ENCODE assay signal across 17 cellular contexts in the genomic region with DNA sequence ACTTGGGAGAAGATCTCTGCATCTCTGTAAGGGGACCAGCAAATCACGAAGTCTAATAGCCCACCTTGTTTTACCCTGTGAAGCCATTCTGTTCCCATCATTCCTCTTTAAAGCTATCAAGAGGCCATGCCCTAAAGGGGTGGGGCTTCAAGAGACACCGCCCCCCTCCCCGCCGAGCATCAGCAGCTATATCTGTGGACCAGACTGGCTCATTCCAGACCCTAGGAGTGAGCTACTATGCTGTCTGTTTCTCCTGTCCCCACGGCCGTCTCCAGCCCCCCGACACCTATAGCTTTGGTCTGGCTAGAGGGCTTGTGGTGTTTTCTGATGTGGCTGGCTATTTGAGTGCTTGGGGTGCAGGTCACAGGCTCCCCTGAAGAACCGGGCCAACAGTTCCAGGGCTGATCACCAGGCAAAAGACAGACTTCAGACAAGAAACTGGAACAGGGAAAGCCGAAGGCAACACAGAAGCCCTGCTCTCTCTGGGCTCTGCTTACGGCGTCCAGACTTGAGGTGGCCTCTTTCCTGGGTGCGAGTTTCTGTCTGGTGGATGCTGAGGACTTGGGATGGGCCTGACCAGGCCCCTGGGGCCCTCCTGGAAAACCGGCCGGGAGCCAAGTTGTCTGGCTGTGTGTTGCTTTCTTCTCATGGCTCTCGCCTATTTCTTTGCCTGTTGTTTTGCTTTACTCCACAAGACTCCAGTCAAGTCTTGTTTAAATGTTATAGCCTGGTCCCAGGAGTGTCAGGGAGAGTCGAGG.
A peak's percentile ranks its signal among the peaks of the same experiment; 100 is the strongest.
DNase-seq lines count a peak whose midpoint lies in the region; ATAC-seq, FAIRE-seq and TF ChIP-seq lines count a peak whose summit lies in the region.
"Had no signal": no experiment of that assay in that cellular context is flagged by ENCODE, and none has a peak within 500 bp of the region (broad histone marks: within the 10 kb centered on the region; RNA-seq: fewer than 3 reads in every experiment).

No MANE protein-coding gene starts in this region.

- DNase-seq in K562 (ENCODE audit: extremely low read depth in 1 of 4, low spot score in 3 of 4): peak; percentile 17 to 31 (median 24)
- no peak for DNase-seq in neural progenitor cell (ENCODE audit: low spot score)
- peak; percentile 56 for DNase-seq in sciatic nerve (ENCODE audit: low spot score)
- no peak for DNase-seq in tibial nerve (ENCODE audit: low spot score in 2 of 2)
- no peak for DNase-seq in GM10266 (ENCODE audit: extremely low spot score)
- DNase-seq in prostate gland (ENCODE audit: low spot score): no peak
- DNase-seq in activated CD4-positive, CD25-positive, alpha-beta regulatory T cell treated with anti-CD3 and anti-CD28 coated beads, Interleukin-2, amount 50 U/mL, for 72 hours: no peak
- DNase-seq: C1 segment of cervical spinal cord; CD4-positive, alpha-beta T cell; DMS79; EL; HFFc6 had no signal

- H3K27me3 Mint-ChIP-seq in neural progenitor cell (ENCODE audit: insufficient read depth, low read depth): no peaks in the 10 kb centered on the region

- POLR2A ChIA-PET in K562 (lab: Yijun Ruan, JAX): interaction anchor here (0.6 to 1.8 kb wide), 3 partner anchors 10 to 24 kb away, joined by 3 to 4 read pairs (median 4); no protein-coding TSS in a partner anchor

- H3K79me2 ChIP-seq in K562 (ENCODE audit: control insufficient read depth, insufficient read depth, low read length) (no peaks in the 10 kb centered on the region), neural progenitor cell (ENCODE audit: low read depth) (no peaks in the 10 kb centered on the region)

- peaks cover 11% of the 10 kb centered on the region for H3K4me1 Mint-ChIP-seq in neural progenitor cell

- H3K36me3 ChIP-seq in K562 (ENCODE audit: control insufficient read depth, insufficient read depth, low read length) (no peaks in the 10 kb centered on the region), neural progenitor cell (no peaks in the 10 kb centered on the region), tibial nerve (no peaks in the 10 kb centered on the region), prostate gland (no peaks in the 10 kb centered on the region)
- H3K36me3 ChIP-seq: HAP-1 had no signal

- no peak overlapping the region for H3K4me3 ChIP-seq in K562
- no peak overlapping the region for H3K4me3 ChIP-seq in neural progenitor cell
- H3K4me3 ChIP-seq in tibial nerve: no peak overlapping the region
- H3K4me3 ChIP-seq in prostate gland: no peak overlapping the region
- H3K4me3 ChIP-seq: GM23338, HAP-1 had no signal

- TF ChIP-seq POLR2A in K562 (conservative IDR thresholded peaks at IDR 0.05) (no peak), tibial nerve (IDR thresholded peaks at IDR 0.05) (no peak), prostate gland (IDR thresholded peaks at IDR 0.05) (no peak)

- H3K9me1 ChIP-seq in K562 (ENCODE audit: control insufficient read depth, insufficient read depth, low read length): no peaks in the 10 kb centered on the region

- intact Hi-C loops in K562 (cut with micrococcal nuclease): no loop called here
- intact Hi-C loops in sciatic nerve (cut with DNase I): no loop called here
- intact Hi-C loops in prostate gland (cut with DNase I): loop anchor here (5.0 kb wide), 1 partner anchor 54 kb away; no protein-coding TSS in a partner anchor

- H3K36me3 Mint-ChIP-seq in neural progenitor cell: peaks cover 3% of the 10 kb centered on the region

- H4K20me1 ChIP-seq in K562 (replicated peaks; ENCODE audit: control insufficient read depth, insufficient read depth, low read length) (no peaks in the 10 kb centered on the region), neural progenitor cell (ENCODE audit: low read depth) (no peaks in the 10 kb centered on the region)

- no peaks in the 10 kb centered on the region for H3F3A ChIP-seq in neural progenitor cell (ENCODE audit: low read depth)

- peak overlapping the region; percentile 80 for H3K27ac Mint-ChIP-seq in neural progenitor cell
- H3K27ac Mint-ChIP-seq: B cell; CD4-positive, alpha-beta T cell; GM23338; HFFc6 had no signal

- no peaks in the 10 kb centered on the region for H3K4me1 ChIP-seq in K562 (replicated peaks in 1 of 2; ENCODE audit: control insufficient read depth in 2 of 2, insufficient read depth in 2 of 2, low read length in 2 of 2)
- no peaks in the 10 kb centered on the region for H3K4me1 ChIP-seq in neural progenitor cell
- peaks cover 0 to 79% (median 21%) of the 10 kb centered on the region in 4 donors for H3K4me1 ChIP-seq in tibial nerve
- no peaks in the 10 kb centered on the region for H3K4me1 ChIP-seq in prostate gland (replicated peaks)
- H3K4me1 ChIP-seq: HAP-1 had no signal

- in situ Hi-C loops in K562 (cut with MboI): no loop called here

- FAIRE-seq in K562 (lab: Jason Lieb, UNC): no peak
- FAIRE-seq: A204.1, G401.6 had no signal

- no peaks in the 10 kb centered on the region for H3K9me3 Mint-ChIP-seq in neural progenitor cell
- H3K9me3 Mint-ChIP-seq: CD4-positive, alpha-beta T cell; GM23338; HFFc6 had no signal

- TF ChIP-seq RAD21 in K562 (CRISPR knock-in tag; conservative IDR thresholded peaks at IDR 0.05 in 1 of 2, IDR thresholded peaks at IDR 0.05 in 1 of 2): no peak

- H3K9me3 ChIP-seq in K562 (replicated peaks; ENCODE audit: control insufficient read depth, insufficient read depth, low read depth, low read length): no peaks in the 10 kb centered on the region
- H3K9me3 ChIP-seq in neural progenitor cell (ENCODE audit: low read depth): no peaks in the 10 kb centered on the region
- H3K9me3 ChIP-seq in tibial nerve: no peaks in the 10 kb centered on the region
- no peaks in the 10 kb centered on the region for H3K9me3 ChIP-seq in prostate gland
- H3K9me3 ChIP-seq: HAP-1 had no signal

- TF ChIP-seq CTCF in K562 (IDR thresholded peaks at IDR 0.05 in 2 of 3, conservative IDR thresholded peaks at IDR 0.05 in 1 of 3; ENCODE audit: insufficient read depth in 2 of 3, low read depth in 1 of 3, low read length in 3 of 3): no peak
- no peak for TF ChIP-seq CTCF in neural progenitor cell (IDR thresholded peaks at IDR 0.05)
- TF ChIP-seq CTCF in tibial nerve (IDR thresholded peaks at IDR 0.05): no peak
- no peak for TF ChIP-seq CTCF in GM10266 (IDR thresholded peaks at IDR 0.05; ENCODE audit: control insufficient read depth, insufficient read depth, low read depth, missing control alignments)
- TF ChIP-seq CTCF in prostate gland (IDR thresholded peaks at IDR 0.05): no peak

- under 1% methylated on average over 15 of the region's 16 CpGs for WGBS in K562 (ENCODE audit: insufficient coverage, low coverage, missing lambda C conversion rate)
- WGBS in tibial nerve, 2 donors: 51 to 59% methylated on average over 16 of the region's 16 CpGs
- WGBS in prostate gland: 79% methylated on average over 16 of the region's 16 CpGs

- TF ChIP-seq EP300 in K562 (IDR thresholded peaks at IDR 0.05; ENCODE audit: low read length) (no peak), tibial nerve (IDR thresholded peaks at IDR 0.05) (no peak)

- H3K9ac ChIP-seq in K562 (ENCODE audit: insufficient read depth in 1 of 2, low read depth in 2 of 2, low read length in 2 of 2) (no peak overlapping the region), neural progenitor cell (no peak overlapping the region)

- no TSS peak for BruUV-seq in K562 (replicated peaks; lab: Mats Ljungman, UMichigan)

- H3K27me3 ChIP-seq in K562 (ENCODE audit: control insufficient read depth in 2 of 2, insufficient read depth in 2 of 2, low read length in 2 of 2) (peaks cover 6 to 44% of the 10 kb centered on the region in 2 experiments; a peak in 3 of 5 replicates), neural progenitor cell (peaks cover 8% of the 10 kb centered on the region), tibial nerve (no peaks in the 10 kb centered on the region), prostate gland (replicated peaks; ENCODE audit: insufficient read depth) (no peaks in the 10 kb centered on the region)

- H3K4me2 ChIP-seq in K562 (ENCODE audit: insufficient read depth, low read length) (no peak overlapping the region), neural progenitor cell (no peak overlapping the region)
- H3K4me2 ChIP-seq: GM23338 had no signal

- no peak overlapping the region for H3K4me3 Mint-ChIP-seq in neural progenitor cell
- H3K4me3 Mint-ChIP-seq: B cell; CD4-positive, alpha-beta T cell; GM23338; HFFc6 had no signal

- ATAC-seq in K562: peak; percentile 87
- ATAC-seq in sciatic nerve: peak; percentile 7
- ATAC-seq: GM23338 had no signal

- H2AFZ ChIP-seq in K562 (ENCODE audit: low read depth, low read length) (no peak overlapping the region), neural progenitor cell (replicated peaks) (no peak overlapping the region)
- H2AFZ ChIP-seq: GM23338 had no signal

- H3K27ac ChIP-seq in K562 (ENCODE audit: extremely low read depth, low read depth, low read length): no peak overlapping the region
- H3K27ac ChIP-seq in neural progenitor cell: no peak overlapping the region
- H3K27ac ChIP-seq in tibial nerve: peak overlapping the region; percentile 20 to 75 (median 34)
- no peak overlapping the region for H3K27ac ChIP-seq in prostate gland

- CTCF ChIA-PET in K562 (lab: Yijun Ruan, JAX; ENCODE audit: low intra/inter-chr PET ratio): no interaction called here

TF ChIP-seq in K562, 482 proteins besides CTCF, POLR2A, EP300 and RAD21 (continues in another document):
- TF ChIP-seq NBN (IDR thresholded peaks at IDR 0.05; ENCODE audit: low read depth): no peak
- TF ChIP-seq, protein P1, sequence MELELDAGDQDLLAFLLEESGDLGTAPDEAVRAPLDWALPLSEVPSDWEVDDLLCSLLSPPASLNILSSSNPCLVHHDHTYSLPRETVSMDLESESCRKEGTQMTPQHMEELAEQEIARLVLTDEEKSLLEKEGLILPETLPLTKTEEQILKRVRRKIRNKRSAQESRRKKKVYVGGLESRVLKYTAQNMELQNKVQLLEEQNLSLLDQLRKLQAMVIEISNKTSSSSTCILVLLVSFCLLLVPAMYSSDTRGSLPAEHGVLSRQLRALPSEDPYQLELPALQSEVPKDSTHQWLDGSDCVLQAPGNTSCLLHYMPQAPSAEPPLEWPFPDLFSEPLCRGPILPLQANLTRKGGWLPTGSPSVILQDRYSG (tag; conservative IDR thresholded peaks at IDR 0.05; ENCODE audit: low read depth): no peak
- TF ChIP-seq KDM2B (CRISPR knock-in tag; IDR thresholded peaks at IDR 0.05): no peak
- TF ChIP-seq PHB2 (IDR thresholded peaks at IDR 0.05; ENCODE audit: low read depth): no peak
- TF ChIP-seq MYNN (IDR thresholded peaks at IDR 0.05): no peak
- TF ChIP-seq MYNN (CRISPR knock-in tag; IDR thresholded peaks at IDR 0.05): no peak
- TF ChIP-seq SMARCB1 (IDR thresholded peaks at IDR 0.05; ENCODE audit: insufficient read length, low read depth): no peak
- no peak for TF ChIP-seq THAP7 (CRISPR knock-in tag; IDR thresholded peaks at IDR 0.05)

Comparison
In these comparisons a context has a peak if more than half of its experiments do, and no peak if none do; other contexts are left out.
1. DNase-seq: peak in K562 (4 of 4) and sciatic nerve (single experiment); none in neural progenitor cell (single experiment), tibial nerve (0 of 2), GM10266 (single experiment), prostate gland (single experiment) and activated CD4-positive, CD25-positive, alpha-beta regulatory T cell treated with anti-CD3 and anti-CD28 coated beads, Interleukin-2, amount 50 U/mL, for 72 hours (single experiment).
2. H3K27ac ChIP-seq: peak in tibial nerve (4 of 4); none in K562 (single experiment), neural progenitor cell (single experiment) and prostate gland (0 of 2).